In genomic region chr15:67109141-67110034, GRCh38 we compare ENCODE assay signal across 10 cellular contexts. TPM values are rescaled to one million over a fixed set of nuclear protein-coding genes. Genes with fewer than 3 reads are reported as not detected.
A peak's percentile ranks its signal among the peaks of the same experiment; 100 is the strongest.
DNase-seq lines count a peak whose midpoint lies in the region; ATAC-seq and TF ChIP-seq lines count a peak whose summit lies in the region.
"Had no signal": no experiment of that assay in that cellular context is flagged by ENCODE, and none has a peak within 500 bp of the region (broad histone marks: within the 10 kb centered on the region; RNA-seq: fewer than 3 reads in every experiment).

No MANE protein-coding gene starts in this region.

- H3K9me3 ChIP-seq in AG04450 (ENCODE audit: control insufficient read depth, insufficient read depth, low read length): no peaks in the 10 kb centered on the region; the same call in 1 of the 2 replicates
- H3K9me3 ChIP-seq in body of pancreas: no peaks in the 10 kb centered on the region
- H3K9me3 ChIP-seq in mesodermal cell (ENCODE audit: control insufficient read depth, low read length): peaks cover 18% of the 10 kb centered on the region
- H3K9me3 ChIP-seq: thoracic aorta had no signal

- TF ChIP-seq CTCF in AG04450 (IDR thresholded peaks at IDR 0.05; ENCODE audit: low read depth, low read length): no peak
- no peak for TF ChIP-seq CTCF in body of pancreas (IDR thresholded peaks at IDR 0.05)
- no peak for TF ChIP-seq CTCF in RWPE1 (conservative IDR thresholded peaks at IDR 0.05; ENCODE audit: low read depth)

- POLR2A ChIA-PET in AG04450 (lab: Yijun Ruan, JAX): interaction anchor here (0.6 to 1.4 kb wide), 19 partner anchors 8 to 79 kb away, joined by 3 to 17 read pairs (median 4); partner anchors contain the start of gene SMAD3
- POLR2A ChIA-PET in RWPE1 (lab: Yijun Ruan, JAX; ENCODE audit: low non-redundant PET): no interaction called here

- peaks cover 5% of the 10 kb centered on the region for H3K27me3 Mint-ChIP-seq in IgD-negative memory B cell

- peaks cover 3% of the 10 kb centered on the region for H3K36me3 Mint-ChIP-seq in IgD-negative memory B cell

- 41 to 59% methylated on average over 4 to 18 of the region's 18 CpGs for WGBS in body of pancreas, 2 donors
- 85 to 88% methylated on average over 10 to 15 of the region's 18 CpGs for WGBS in mesodermal cell (ENCODE audit: insufficient coverage in 2 of 2), 2 experiments

- H3K27me3 ChIP-seq in AG04450 (ENCODE audit: control insufficient read depth, insufficient read depth, low read length) (no peaks in the 10 kb centered on the region), body of pancreas (no peaks in the 10 kb centered on the region)
- H3K27me3 ChIP-seq: dorsolateral prefrontal cortex had no signal

- CTCF ChIA-PET in AG04450 (lab: Charles Lee): interaction anchor here (0.6 kb wide), 1 partner anchor 121 kb away, joined by 4 read pairs; no protein-coding TSS in a partner anchor
- CTCF ChIA-PET in RWPE1 (lab: Yijun Ruan, JAX): no interaction called here

- peak overlapping the region; percentile 84 to 97 (median 94) for H3K27ac Mint-ChIP-seq in IgD-negative memory B cell

- TF ChIP-seq POLR2A in body of pancreas (IDR thresholded peaks at IDR 0.05): no peak

- peaks cover 58% of the 10 kb centered on the region for H3K4me1 ChIP-seq in body of pancreas
- peaks cover 54% of the 10 kb centered on the region for H3K4me1 ChIP-seq in mesodermal cell (ENCODE audit: control insufficient read depth, insufficient read depth, low read length, poor library complexity, severe bottlenecking)

- H3K27ac ChIP-seq in AG04450 (ENCODE audit: low read depth, low read length) (peak overlapping the region; percentile 98), body of pancreas (peak overlapping the region; percentile 45 to 90 (median 86)), mesodermal cell (ENCODE audit: low read depth, low read length, severe bottlenecking) (peak overlapping the region; percentile 11), RWPE1 (no peak overlapping the region)

- peaks cover 52 to 79% (median 55%) of the 10 kb centered on the region in 3 donors for H3K4me1 Mint-ChIP-seq in IgD-negative memory B cell

- H3K36me3 ChIP-seq in body of pancreas (replicated peaks in 1 of 2; ENCODE audit: insufficient read depth in 1 of 2, low read depth in 2 of 2) (no peaks in the 10 kb centered on the region), mesodermal cell (ENCODE audit: control insufficient read depth, insufficient read depth, low read length) (peaks cover 14% of the 10 kb centered on the region)
- H3K36me3 ChIP-seq: thoracic aorta had no signal

- ATAC-seq in GM19351 (IDR thresholded peaks at IDR 0.05; ENCODE audit: unreplicated experiment) (peak; percentile 65), body of pancreas (peak; percentile 9)

- peak overlapping the region; percentile 31 to 88 (median 58) for H3K4me3 Mint-ChIP-seq in IgD-negative memory B cell

- intact Hi-C loops in body of pancreas (cut with DNase I): no loop called here

- peaks cover 0 to 1% (median 0%) of the 10 kb centered on the region in 3 donors for H3K9me3 Mint-ChIP-seq in IgD-negative memory B cell

- H3K4me3 ChIP-seq in AG04450 (ENCODE audit: low read depth, low read length): no peak overlapping the region
- H3K4me3 ChIP-seq in body of pancreas: no peak overlapping the region
- no peak overlapping the region for H3K4me3 ChIP-seq in mesodermal cell (ENCODE audit: extremely low read depth, insufficient read depth, low read length, poor library complexity, severe bottlenecking)
- H3K4me3 ChIP-seq: dorsolateral prefrontal cortex, thoracic aorta had no signal

- peak; percentile 97 for DNase-seq in AG04450 (ENCODE audit: low read depth, low spot score)
- peak; percentile 45 to 76 (median 60) for DNase-seq in body of pancreas
- DNase-seq in NCI-H2029 treated with DMSO at 0.1 percent for 48 hours (lab: John Stamatoyannopoulos, UW): no peak
- no peak for DNase-seq in Ammon's horn (ENCODE audit: low spot score)
- no peak for DNase-seq in RWPE1 (ENCODE audit: low spot score)

RNA-seq across cellular contexts. Expression of gene SMAD3, which starts 44.0 kb away (rescaled TPM):
- 115 and 138 TPM in 2 replicates for polyA plus RNA-seq in AG04450 (2011; rRNA removed)
- 168 and 203 TPM in 2 replicates for polyA minus RNA-seq in AG04450 (2011; rRNA and poly(A)+ RNA removed)
- 32.4 TPM for polyA plus RNA-seq in IgD-negative memory B cell
- 10 to 100 TPM; 19.7 to 52.4 TPM for total RNA-seq in body of pancreas
- polyA plus RNA-seq in mesodermal cell (2013, experiment 1 of 2): 38.8 TPM
- polyA plus RNA-seq in mesodermal cell (2013, experiment 2 of 2): 36.1 TPM

Comparison
In these comparisons a context has a peak if more than half of its experiments do, and no peak if none do; other contexts are left out.
1. DNase-seq: peak in AG04450 (single experiment) and body of pancreas (4 of 4); none in NCI-H2029 treated with DMSO at 0.1 percent for 48 hours (single experiment), Ammon's horn (single experiment) and RWPE1 (single experiment).